Comparison of ENCODE assay signal across 1 cellular context in the genomic region with DNA sequence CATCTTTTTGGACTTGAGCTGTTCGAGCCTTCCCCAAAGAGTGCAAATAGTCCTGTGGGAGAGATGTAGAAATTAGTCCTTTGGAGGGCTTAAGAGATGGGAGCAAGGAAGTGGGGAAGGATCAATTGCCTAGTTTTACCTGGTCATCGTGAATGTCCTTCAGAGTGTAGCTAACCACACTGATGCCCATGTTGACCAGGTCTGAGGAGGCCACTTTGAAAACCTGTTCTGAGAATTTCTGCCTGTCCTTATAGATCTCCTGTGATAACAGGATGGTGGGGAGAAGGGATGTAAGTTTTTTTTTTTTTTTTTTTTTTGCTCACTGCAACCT.
TF ChIP-seq lines count a peak whose summit lies in the region.

No MANE protein-coding gene starts in this region.

TF ChIP-seq in HCT116, 20 proteins besides CTCF, POLR2A, EP300 and RAD21:
- TF ChIP-seq FOSL1 (IDR thresholded peaks at IDR 0.05; ENCODE audit: low read depth), result no peak
- TF ChIP-seq POLR2AphosphoS5 (IDR thresholded peaks at IDR 0.05; ENCODE audit: low read depth, low read length), result no peak
- TF ChIP-seq EGR1 (IDR thresholded peaks at IDR 0.05; ENCODE audit: low read depth), result no peak
- TF ChIP-seq, protein P1, sequence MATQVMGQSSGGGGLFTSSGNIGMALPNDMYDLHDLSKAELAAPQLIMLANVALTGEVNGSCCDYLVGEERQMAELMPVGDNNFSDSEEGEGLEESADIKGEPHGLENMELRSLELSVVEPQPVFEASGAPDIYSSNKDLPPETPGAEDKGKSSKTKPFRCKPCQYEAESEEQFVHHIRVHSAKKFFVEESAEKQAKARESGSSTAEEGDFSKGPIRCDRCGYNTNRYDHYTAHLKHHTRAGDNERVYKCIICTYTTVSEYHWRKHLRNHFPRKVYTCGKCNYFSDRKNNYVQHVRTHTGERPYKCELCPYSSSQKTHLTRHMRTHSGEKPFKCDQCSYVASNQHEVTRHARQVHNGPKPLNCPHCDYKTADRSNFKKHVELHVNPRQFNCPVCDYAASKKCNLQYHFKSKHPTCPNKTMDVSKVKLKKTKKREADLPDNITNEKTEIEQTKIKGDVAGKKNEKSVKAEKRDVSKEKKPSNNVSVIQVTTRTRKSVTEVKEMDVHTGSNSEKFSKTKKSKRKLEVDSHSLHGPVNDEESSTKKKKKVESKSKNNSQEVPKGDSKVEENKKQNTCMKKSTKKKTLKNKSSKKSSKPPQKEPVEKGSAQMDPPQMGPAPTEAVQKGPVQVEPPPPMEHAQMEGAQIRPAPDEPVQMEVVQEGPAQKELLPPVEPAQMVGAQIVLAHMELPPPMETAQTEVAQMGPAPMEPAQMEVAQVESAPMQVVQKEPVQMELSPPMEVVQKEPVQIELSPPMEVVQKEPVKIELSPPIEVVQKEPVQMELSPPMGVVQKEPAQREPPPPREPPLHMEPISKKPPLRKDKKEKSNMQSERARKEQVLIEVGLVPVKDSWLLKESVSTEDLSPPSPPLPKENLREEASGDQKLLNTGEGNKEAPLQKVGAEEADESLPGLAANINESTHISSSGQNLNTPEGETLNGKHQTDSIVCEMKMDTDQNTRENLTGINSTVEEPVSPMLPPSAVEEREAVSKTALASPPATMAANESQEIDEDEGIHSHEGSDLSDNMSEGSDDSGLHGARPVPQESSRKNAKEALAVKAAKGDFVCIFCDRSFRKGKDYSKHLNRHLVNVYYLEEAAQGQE (IDR thresholded peaks at IDR 0.05; ENCODE audit: low read depth), result no peak
- no peak for TF ChIP-seq CEBPB (IDR thresholded peaks at IDR 0.05; ENCODE audit: low read depth)
- no peak for TF ChIP-seq ZNF274 (IDR thresholded peaks at IDR 0.05; ENCODE audit: low read depth, low read length)
- no peak for TF ChIP-seq SRF (IDR thresholded peaks at IDR 0.05; ENCODE audit: low read depth)
- TF ChIP-seq, protein P2, sequence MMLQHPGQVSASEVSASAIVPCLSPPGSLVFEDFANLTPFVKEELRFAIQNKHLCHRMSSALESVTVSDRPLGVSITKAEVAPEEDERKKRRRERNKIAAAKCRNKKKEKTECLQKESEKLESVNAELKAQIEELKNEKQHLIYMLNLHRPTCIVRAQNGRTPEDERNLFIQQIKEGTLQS (IDR thresholded peaks at IDR 0.05), result no peak
- TF ChIP-seq ELF1 (IDR thresholded peaks at IDR 0.05; ENCODE audit: borderline replicate concordance, low read depth), result no peak
- TF ChIP-seq YY1 (IDR thresholded peaks at IDR 0.05; ENCODE audit: extremely low read depth, insufficient replicate concordance, low read depth, low read length), result no peak
TF ChIP-seq in HCT116: peak in this region for 0.
